In the genomic region with DNA sequence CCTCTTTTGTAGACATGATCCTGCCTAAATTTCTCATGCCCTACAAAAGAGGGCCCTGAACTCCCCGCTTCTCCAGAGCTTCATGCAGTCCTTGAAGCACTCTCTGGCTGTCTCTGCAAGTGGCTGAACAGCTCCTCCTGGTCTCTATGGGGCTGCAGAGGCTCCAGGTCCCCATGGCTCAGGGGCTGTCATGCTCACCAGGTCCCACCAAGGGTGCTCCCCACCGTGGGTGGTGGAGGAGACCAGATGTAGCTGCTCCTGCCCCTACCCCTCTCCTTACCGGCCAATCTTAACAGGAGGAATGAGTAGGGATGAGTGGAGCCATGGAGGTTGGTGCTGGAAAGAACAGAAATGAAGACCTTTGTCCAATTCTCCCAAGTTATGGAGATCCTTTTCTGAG, we compare ENCODE assay signal across 16 cellular contexts. TPM values are rescaled to one million over a fixed set of nuclear protein-coding genes. Genes with fewer than 3 reads are reported as not detected.
"Had no signal": no experiment of that assay in that cellular context is flagged by ENCODE, and none has a peak within 500 bp of the region (broad histone marks: within the 10 kb centered on the region; RNA-seq: fewer than 3 reads in every experiment).

No MANE protein-coding gene starts in this region.

RNA-seq across cellular contexts. Expression of gene RAET1G, which starts 10.2 kb away (rescaled TPM):
- total RNA-seq: activated CD4-positive, alpha-beta memory T cell treated with anti-CD3 and anti-CD28 coated beads, Interleukin-2, amount 10 ng/mL, durations not matched to agents 7 days and 5 days; activated CD4-positive, alpha-beta T cell treated with anti-CD3 and anti-CD28 coated beads, Interleukin-2, amount 10 ng/mL, durations not matched to agents 7 days and 5 days; activated naive CD4-positive, alpha-beta T cell treated with anti-CD3 and anti-CD28 coated beads for 36 hours; activated naive CD8-positive, alpha-beta T cell treated with anti-CD3 and anti-CD28 coated beads for 36 hours; activated T-helper 2 cell treated with anti-CD3 and anti-CD28 coated beads, Interferon-gamma antibody, Interleukin-2, Interleukin-4, amounts not matched to agents 10 μg/mL and 5 μg/mL and 100 μg/mL, durations not matched to agents 14 hours and 24 hours and 36 hours; ascending aorta; cardiac muscle cell; cerebellum; dermis blood vessel endothelial cell; T-cell; T-helper 2 cell treated with Interferon-gamma antibody and Interleukin-4, amounts not matched to agents 100 ng/mL and 5 ng/mL, for 36 hours; WTC11 had no signal
- polyA plus RNA-seq: cardiac muscle cell had no signal

RNA-seq across cellular contexts. Expression of gene RAET1E, which starts 14.8 kb away (rescaled TPM):
- total RNA-seq: activated CD4-positive, alpha-beta memory T cell treated with anti-CD3 and anti-CD28 coated beads, Interleukin-2, amount 10 ng/mL, durations not matched to agents 7 days and 5 days; activated CD4-positive, alpha-beta T cell treated with anti-CD3 and anti-CD28 coated beads, Interleukin-2, amount 10 ng/mL, durations not matched to agents 7 days and 5 days; activated naive CD4-positive, alpha-beta T cell treated with anti-CD3 and anti-CD28 coated beads for 36 hours; activated naive CD8-positive, alpha-beta T cell treated with anti-CD3 and anti-CD28 coated beads for 36 hours; activated T-helper 1 cell treated with anti-CD3 and anti-CD28 coated beads, Interleukin-12 subunit alpha, Interleukin-12 subunit beta, Interleukin-2, Interleukin-4 antibody, amounts not matched to agents 30 ng/mL and 10 ng/mL and 1 ng/mL, durations not matched to agents 14 hours and 24 hours and 36 hours; activated T-helper 2 cell treated with anti-CD3 and anti-CD28 coated beads, Interferon-gamma antibody, Interleukin-2, Interleukin-4, amounts not matched to agents 10 μg/mL and 5 μg/mL and 100 μg/mL, durations not matched to agents 14 hours and 24 hours and 36 hours; ascending aorta; cardiac muscle cell; cerebellum; dermis blood vessel endothelial cell; endothelial cell of umbilical vein; fibroblast of villous mesenchyme; glomerular endothelial cell; T-cell; T-helper 2 cell treated with Interferon-gamma antibody and Interleukin-4, amounts not matched to agents 100 ng/mL and 5 ng/mL, for 36 hours; WTC11 had no signal
- polyA plus RNA-seq: cardiac muscle cell had no signal

RNA-seq across cellular contexts. Expression of gene ULBP2, which starts 29.1 kb away (rescaled TPM):
- total RNA-seq: ascending aorta, cardiac muscle cell had no signal
- polyA plus RNA-seq: cardiac muscle cell had no signal

RNA-seq across cellular contexts. Expression of gene ULBP1, which starts 51.1 kb away (rescaled TPM):
- total RNA-seq: cardiac muscle cell had no signal
- polyA plus RNA-seq: cardiac muscle cell had no signal
